Comparison of ENCODE assay signal across 1 cellular context in genomic region chr6:170231496-170232185, GRCh38.
TF ChIP-seq lines count a peak whose summit lies in the region.

No MANE protein-coding gene starts in this region.

TF ChIP-seq in HepG2, 621 proteins besides CTCF, POLR2A, EP300 and RAD21 (continued from another document):
- TF ChIP-seq MAZ (IDR thresholded peaks at IDR 0.05; ENCODE audit: borderline replicate concordance, low read depth, low read length), result no peak
- TF ChIP-seq MAZ (CRISPR knock-in tag; IDR thresholded peaks at IDR 0.05; ENCODE audit: low read depth), result no peak
- TF ChIP-seq PAWR (CRISPR knock-in tag; IDR thresholded peaks at IDR 0.05; ENCODE audit: borderline replicate concordance), result no peak
- no peak for TF ChIP-seq ZC3H13 (CRISPR knock-in tag; IDR thresholded peaks at IDR 0.05)
- no peak for TF ChIP-seq KMT2A (CRISPR knock-in tag; IDR thresholded peaks at IDR 0.05)
- no peak for TF ChIP-seq ZNF280B (CRISPR knock-in tag; IDR thresholded peaks at IDR 0.05; ENCODE audit: borderline replicate concordance)
- no peak for TF ChIP-seq ZNF816 (CRISPR knock-in tag; IDR thresholded peaks at IDR 0.05; ENCODE audit: borderline replicate concordance)
- no peak for TF ChIP-seq ZFP36L2 (CRISPR knock-in tag; IDR thresholded peaks at IDR 0.05)
- no peak for TF ChIP-seq DZIP1 (CRISPR knock-in tag; IDR thresholded peaks at IDR 0.05)
- no peak for TF ChIP-seq ATF4 (CRISPR knock-in tag; IDR thresholded peaks at IDR 0.05)
- no peak for TF ChIP-seq ZNF296 (CRISPR knock-in tag; conservative IDR thresholded peaks at IDR 0.05)
- TF ChIP-seq POGZ (CRISPR knock-in tag; IDR thresholded peaks at IDR 0.05), result no peak
TF ChIP-seq in HepG2: peak in this region for 0.
